8 cellular contexts compared by ENCODE assay signal in the genomic region with DNA sequence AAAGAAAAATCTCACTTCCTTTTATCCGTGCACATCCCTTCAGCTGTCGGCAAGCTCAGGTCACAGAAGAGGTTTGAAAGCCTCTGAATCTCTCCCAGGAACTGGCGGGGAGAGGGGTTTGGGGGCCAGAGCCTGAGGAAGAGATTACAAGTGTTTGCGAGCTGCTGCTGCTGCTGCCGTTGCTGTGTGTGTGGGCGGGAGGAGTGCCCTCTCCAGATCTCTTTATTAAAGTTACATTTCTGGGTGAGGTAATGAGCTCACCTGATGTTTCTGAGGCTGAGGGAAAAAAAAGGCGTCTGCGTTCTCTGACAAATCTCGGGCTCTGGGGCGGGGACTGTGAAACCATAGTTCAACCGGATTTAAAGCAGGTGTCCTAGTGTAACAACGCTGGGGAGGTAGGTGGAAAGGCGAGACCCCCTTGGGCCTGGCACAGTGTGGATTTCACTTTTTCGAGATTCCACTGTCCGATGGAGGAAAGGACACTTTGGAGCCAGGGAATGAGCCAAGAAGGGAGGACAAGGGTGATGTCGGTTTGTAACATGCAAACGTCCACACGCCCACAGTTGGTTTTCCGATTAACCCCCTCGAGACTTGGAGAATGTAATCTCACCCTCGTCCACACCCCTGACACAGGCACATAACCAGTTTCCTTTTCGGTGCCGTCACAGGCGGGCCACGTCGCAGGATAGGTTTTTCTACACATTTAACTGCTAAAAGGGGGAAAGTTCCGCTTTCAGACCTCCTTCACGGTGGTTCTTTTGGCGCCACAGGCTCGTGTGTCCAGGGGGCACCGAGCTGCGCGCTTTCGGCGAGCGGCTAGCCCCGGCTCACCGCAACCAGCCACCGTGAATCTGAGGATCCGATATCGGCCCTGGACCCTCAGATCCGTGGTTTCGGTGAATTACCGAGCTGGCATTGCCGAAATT. TPM values are rescaled to one million over a fixed set of nuclear protein-coding genes. Genes with fewer than 3 reads are reported as not detected.
DNase-seq lines count a peak whose midpoint lies in the region; ATAC-seq and TF ChIP-seq lines count a peak whose summit lies in the region.

No MANE protein-coding gene starts in this region.

- DNase-seq in Daoy (ENCODE audit: low read depth), result peak; percentile 61
- DNase-seq in KG1 (lab: John Stamatoyannopoulos, UW), result peak; percentile 72
- DNase-seq in SIG-M5 (lab: John Stamatoyannopoulos, UW), result peak; percentile 55
- peak; percentile 78 for DNase-seq in activated naive CD4-positive, alpha-beta T cell treated with Interleukin-2 at 50 U/mL for 16 hours
- peak; percentile 49 to 91 (median 74) for DNase-seq in head of caudate nucleus
- DNase-seq in osteoblast (ENCODE audit: insufficient read length, low spot score, missing footprints), result peak; percentile 62
- DNase-seq in tibial nerve (ENCODE audit: low spot score in 2 of 2), result peak in 1 of 2 donors; percentile 25

- intact Hi-C loops in head of caudate nucleus (cut with DNase I), result loop anchor here (2.0 kb wide), 1 partner anchor 150 kb away; no protein-coding TSS in a partner anchor

- peak overlapping the region; percentile 93 for H3K27ac ChIP-seq in osteoblast (ENCODE audit: low read depth, low read length)
- H3K27ac ChIP-seq in tibial nerve, result peak overlapping the region; percentile 75 to 92 (median 87)

- no peaks in the 10 kb centered on the region for H3K9me3 ChIP-seq in osteoblast (ENCODE audit: low read depth, low read length)
- no peaks in the 10 kb centered on the region for H3K9me3 ChIP-seq in tibial nerve

- H3K4me1 ChIP-seq in osteoblast (ENCODE audit: insufficient read depth, low read length), result peaks cover 26% of the 10 kb centered on the region
- H3K4me1 ChIP-seq in tibial nerve, result peaks cover 0 to 21% (median 6%) of the 10 kb centered on the region in 4 donors

- peaks cover 71% of the 10 kb centered on the region for H3K79me2 ChIP-seq in osteoblast (ENCODE audit: insufficient read depth, low read length)

- peak in 1 of 2 donors; percentile 3 for TF ChIP-seq EP300 in tibial nerve (IDR thresholded peaks at IDR 0.05)

- H3K4me3 ChIP-seq in osteoblast (ENCODE audit: insufficient read depth, low read length) (peak overlapping the region; percentile 83), tibial nerve (peak overlapping the region; percentile 69 to 83 (median 72))

- peak overlapping the region; percentile 99 for H3K4me2 ChIP-seq in osteoblast (ENCODE audit: insufficient read depth, low read length)

- ATAC-seq in GM21737 (IDR thresholded peaks at IDR 0.05; ENCODE audit: unreplicated experiment), result peak; percentile 23

- TF ChIP-seq CTCF in osteoblast (IDR thresholded peaks at IDR 0.05; ENCODE audit: extremely low read depth, low read depth, low read length) (no peak), tibial nerve (IDR thresholded peaks at IDR 0.05) (no peak)

- H3K27me3 ChIP-seq in osteoblast (ENCODE audit: insufficient read depth, low read length) (no peaks in the 10 kb centered on the region), tibial nerve (no peaks in the 10 kb centered on the region)

- peak in 1 of 2 donors; percentile 10 for TF ChIP-seq POLR2A in tibial nerve (IDR thresholded peaks at IDR 0.05)

- no peaks in the 10 kb centered on the region for H3K36me3 ChIP-seq in osteoblast (ENCODE audit: insufficient read depth, low read length)
- no peaks in the 10 kb centered on the region for H3K36me3 ChIP-seq in tibial nerve

- WGBS in tibial nerve, 2 donors, result 1 to 2% methylated on average over 34 to 45 of the region's 45 CpGs

- H4K20me1 ChIP-seq in osteoblast (ENCODE audit: insufficient read depth, low read length), result no peaks in the 10 kb centered on the region

- peak overlapping the region; percentile 86 for H2AFZ ChIP-seq in osteoblast (ENCODE audit: low read length)

RNA-seq across cellular contexts. Expression of a gene that starts 2.1 kb away (rescaled TPM):
- total RNA-seq in Daoy (2014; rRNA removed; shearing (Covaris generic)), result 94.2 and 102 TPM in 2 replicates
- total RNA-seq in osteoblast (178 and 276 TPM in 2 replicates), tibial nerve (10 to 100 TPM; 23.9 to 45.2 (median 40.5) TPM)
